ENCODE assay signal across 8 cellular contexts in genomic region chr9:35656841-35657326, GRCh38. TPM values are rescaled to one million over a fixed set of nuclear protein-coding genes. Genes with fewer than 3 reads are reported as not detected.
DNase-seq lines count a peak whose midpoint lies in the region; ATAC-seq and TF ChIP-seq lines count a peak whose summit lies in the region.

No MANE protein-coding gene starts in this region.

- H3K4me3 ChIP-seq in SK-N-SH (ENCODE audit: low read depth in 2 of 2, low read length in 1 of 2) (peak overlapping the region; percentile 42 to 56), adrenal gland (peak overlapping the region in 1 of 4 donors; percentile 46), kidney epithelial cell (ENCODE audit: low read depth, low read length) (peak overlapping the region; percentile 46), suprapubic skin (peak overlapping the region; percentile 83)

- POLR2A ChIA-PET in SK-N-SH (lab: Yijun Ruan, JAX), result interaction anchor here (2.2 to 3.8 kb wide), 2 partner anchors 10 to 76 kb away, joined by 11 to 20 read pairs; partner anchors contain the start of genes CREB3 and TLN1

- CTCF ChIA-PET in SK-N-SH (lab: Yijun Ruan, JAX), result interaction anchor here (0.7 to 6.0 kb wide), 18 partner anchors 9 to 577 kb away, joined by 3 to 86 read pairs (median 8); partner anchors contain the start of genes CD72, CREB3, FANCG and TLN1

- H4K20me1 ChIP-seq in SK-N-SH (ENCODE audit: insufficient read depth), result no peaks in the 10 kb centered on the region

- peaks cover 16% of the 10 kb centered on the region for H3F3A ChIP-seq in SK-N-SH (replicated peaks; ENCODE audit: insufficient read depth)

- H3K9me2 ChIP-seq in SK-N-SH, result no peaks in the 10 kb centered on the region

- TF ChIP-seq CTCF in SK-N-SH (IDR thresholded peaks at IDR 0.05) (no peak), adrenal gland (IDR thresholded peaks at IDR 0.05) (no peak), kidney epithelial cell (IDR thresholded peaks at IDR 0.05; ENCODE audit: insufficient read depth, low read length, poor library complexity, severe bottlenecking) (no peak), suprapubic skin (IDR thresholded peaks at IDR 0.05) (no peak)

- peak overlapping the region; percentile 61; the same call in 1 of the 2 replicates for H3K9ac ChIP-seq in SK-N-SH

- H3K27ac ChIP-seq in SK-N-SH (ENCODE audit: low read depth in 2 of 2, low read length in 1 of 2) (peak overlapping the region; percentile 70 to 97), adrenal gland (peak overlapping the region; percentile 80 to 97 (median 95)), suprapubic skin (peak overlapping the region; percentile 98)

- TF ChIP-seq POLR2A in adrenal gland (IDR thresholded peaks at IDR 0.05) (no peak), suprapubic skin (IDR thresholded peaks at IDR 0.05) (no peak)

- intact Hi-C loops in adrenal gland (cut with DNase I), result no loop called here

- TF ChIP-seq EP300 in SK-N-SH (IDR thresholded peaks at IDR 0.05; ENCODE audit: borderline replicate concordance in 1 of 2, low read depth in 1 of 2, low read length in 1 of 2), result no peak
- TF ChIP-seq EP300 in suprapubic skin (IDR thresholded peaks at IDR 0.05), result no peak

- peaks cover 0 to 12% of the 10 kb centered on the region in 2 experiments; a peak in 1 of 4 replicates for H3K4me1 ChIP-seq in SK-N-SH (ENCODE audit: control insufficient read depth in 1 of 2, insufficient read depth in 2 of 2, low read depth in 1 of 2, low read length in 1 of 2)
- peaks cover 6 to 41% of the 10 kb centered on the region in 2 donors for H3K4me1 ChIP-seq in adrenal gland (replicated peaks in 1 of 2)
- peaks cover 47% of the 10 kb centered on the region for H3K4me1 ChIP-seq in suprapubic skin

- no peak for TF ChIP-seq RAD21 in SK-N-SH (IDR thresholded peaks at IDR 0.05; ENCODE audit: low read length)

- peaks cover 22% of the 10 kb centered on the region for H3K79me2 ChIP-seq in SK-N-SH (ENCODE audit: insufficient read depth)

- H3K27me3 ChIP-seq in SK-N-SH (ENCODE audit: insufficient read depth) (no peaks in the 10 kb centered on the region), adrenal gland (no peaks in the 10 kb centered on the region), kidney epithelial cell (ENCODE audit: control insufficient read depth, insufficient read depth, low read length) (no peaks in the 10 kb centered on the region), suprapubic skin (no peaks in the 10 kb centered on the region)

- peaks cover 0 to 5% of the 10 kb centered on the region in 2 experiments for H3K36me3 ChIP-seq in SK-N-SH (replicated peaks in 1 of 2; ENCODE audit: control insufficient read depth in 1 of 2, insufficient read depth in 2 of 2, low read length in 1 of 2)
- H3K36me3 ChIP-seq in adrenal gland (replicated peaks in 1 of 2), result peaks cover 0 to 4% of the 10 kb centered on the region in 2 donors
- H3K36me3 ChIP-seq in kidney epithelial cell (ENCODE audit: control insufficient read depth, insufficient read depth, low read length), result peaks cover 2% of the 10 kb centered on the region
- H3K36me3 ChIP-seq in suprapubic skin, result peaks cover 4% of the 10 kb centered on the region

- H3K4me2 ChIP-seq in SK-N-SH, result peak overlapping the region; percentile 72

- DNase-seq in SK-N-SH (no peak), adrenal gland (peak in 1 of 7 donors; percentile 49), kidney epithelial cell (ENCODE audit: low read depth) (no peak), suprapubic skin (ENCODE audit: low spot score in 2 of 2) (no peak), NCI-H187 treated with DMSO at 0.1 percent for 48 hours (lab: John Stamatoyannopoulos, UW) (no peak), SHP77 (lab: John Stamatoyannopoulos, UW) (no peak), LoVo (ENCODE audit: low spot score) (no peak)

- WGBS in SK-N-SH (ENCODE audit: low lambda C conversion rate), result 41% methylated on average over 14 of the region's 14 CpGs
- WGBS in adrenal gland, 4 donors, result 23 to 39% (median 28%) methylated on average over 14 of the region's 14 CpGs
- 26% methylated on average over 14 of the region's 14 CpGs for WGBS in suprapubic skin

- peak overlapping the region; percentile 70 for H2AFZ ChIP-seq in SK-N-SH (ENCODE audit: low read depth)

- H3K9me3 ChIP-seq in SK-N-SH, result no peaks in the 10 kb centered on the region
- no peaks in the 10 kb centered on the region for H3K9me3 ChIP-seq in adrenal gland (replicated peaks in 1 of 3)
- H3K9me3 ChIP-seq in suprapubic skin, result no peaks in the 10 kb centered on the region

- ATAC-seq in SK-N-SH treated with all-trans-retinoic acid at 6 μM for 48 hours, result no peak

TF ChIP-seq in SK-N-SH, 30 proteins besides CTCF, POLR2A, EP300 and RAD21 (continues in another document):
- no peak for TF ChIP-seq TAF1 (IDR thresholded peaks at IDR 0.05; ENCODE audit: borderline replicate concordance, low read depth, low read length)
- no peak for TF ChIP-seq GABPA (IDR thresholded peaks at IDR 0.05; ENCODE audit: low read depth)
- TF ChIP-seq, protein P1, sequence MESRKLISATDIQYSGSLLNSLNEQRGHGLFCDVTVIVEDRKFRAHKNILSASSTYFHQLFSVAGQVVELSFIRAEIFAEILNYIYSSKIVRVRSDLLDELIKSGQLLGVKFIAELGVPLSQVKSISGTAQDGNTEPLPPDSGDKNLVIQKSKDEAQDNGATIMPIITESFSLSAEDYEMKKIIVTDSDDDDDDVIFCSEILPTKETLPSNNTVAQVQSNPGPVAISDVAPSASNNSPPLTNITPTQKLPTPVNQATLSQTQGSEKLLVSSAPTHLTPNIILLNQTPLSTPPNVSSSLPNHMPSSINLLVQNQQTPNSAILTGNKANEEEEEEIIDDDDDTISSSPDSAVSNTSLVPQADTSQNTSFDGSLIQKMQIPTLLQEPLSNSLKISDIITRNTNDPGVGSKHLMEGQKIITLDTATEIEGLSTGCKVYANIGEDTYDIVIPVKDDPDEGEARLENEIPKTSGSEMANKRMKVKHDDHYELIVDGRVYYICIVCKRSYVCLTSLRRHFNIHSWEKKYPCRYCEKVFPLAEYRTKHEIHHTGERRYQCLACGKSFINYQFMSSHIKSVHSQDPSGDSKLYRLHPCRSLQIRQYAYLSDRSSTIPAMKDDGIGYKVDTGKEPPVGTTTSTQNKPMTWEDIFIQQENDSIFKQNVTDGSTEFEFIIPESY (IDR thresholded peaks at IDR 0.05; ENCODE audit: borderline replicate concordance, low read depth), result no peak

TF ChIP-seq in SK-N-SH treated with all-trans-retinoic acid at 6 μM for 48 hours, 23 proteins besides CTCF, POLR2A, EP300 and RAD21 (continues in another document):
- TF ChIP-seq ARNTL (CRISPR knock-in tag; IDR thresholded peaks at IDR 0.05; ENCODE audit: borderline replicate concordance, low read depth), result no peak
- TF ChIP-seq CSRNP3 (CRISPR knock-in tag; IDR thresholded peaks at IDR 0.05), result no peak
- TF ChIP-seq TOX (CRISPR knock-in tag; IDR thresholded peaks at IDR 0.05; ENCODE audit: borderline replicate concordance), result no peak

RNA-seq across cellular contexts. Expression of gene RMRP, which starts 0.9 kb away (rescaled TPM):
- polyA plus RNA-seq in SK-N-SH (2012; rRNA removed) (64.9 and 157 TPM in 2 replicates), adrenal gland (1,000 to 10,000 TPM in 2 of 3 donors, not detected in 1; 1,807 to 2,186 TPM)
- polyA plus RNA-seq in SK-N-SH (2012; cell fraction: cytosol; rRNA removed), result not detected in 2 replicates
- 125 TPM in 1 of 2 replicates, not detected in the other for polyA plus RNA-seq in SK-N-SH (2012; cell fraction: nucleus; rRNA removed)
- total RNA-seq in adrenal gland (over 10,000 TPM in 4 of 8 donors, 1,000 to 10,000 TPM in 3, 100 to 1,000 TPM in 1; 885 to 23,366 (median 13,049) TPM), kidney epithelial cell (1,522 and 7,636 TPM in 2 replicates), suprapubic skin (over 10,000 TPM in 2 of 4 donors, 1,000 to 10,000 TPM in 2; 1,246 to 15,173 (median 11,383) TPM)

RNA-seq across cellular contexts. Expression of gene CCDC107, which starts 1.2 kb away (rescaled TPM):
- polyA plus RNA-seq in SK-N-SH (2012; rRNA removed), result 20.9 and 22.0 TPM in 2 replicates
- 18.4 and 19.9 TPM in 2 replicates for polyA plus RNA-seq in SK-N-SH (2012; cell fraction: cytosol; rRNA removed)
- 23.6 and 25.8 TPM in 2 replicates for polyA plus RNA-seq in SK-N-SH (2012; cell fraction: nucleus; rRNA removed)
- 10 to 100 TPM; 27.9 to 55.0 (median 39.8) TPM for total RNA-seq in adrenal gland
- 100 to 1,000 TPM in 2 of 3 donors, 10 to 100 TPM in 1; 53.6 to 198 (median 169) TPM for polyA plus RNA-seq in adrenal gland
- total RNA-seq in kidney epithelial cell, result 14.0 and 21.1 TPM in 2 replicates
- 10 to 100 TPM in 1 of 4 donors, 1 to 10 TPM in 3; 5.0 to 13.2 (median 9.6) TPM for total RNA-seq in suprapubic skin

RNA-seq across cellular contexts. Expression of gene SIT1, which starts 6.2 kb away (rescaled TPM):
- not detected in 2 replicates for polyA plus RNA-seq in SK-N-SH (2012; rRNA removed)
- not detected in 2 replicates for polyA plus RNA-seq in SK-N-SH (2012; cell fraction: cytosol; rRNA removed)
- polyA plus RNA-seq in SK-N-SH (2012; cell fraction: nucleus; rRNA removed), result not detected in 2 replicates
- 1 to 10 TPM in 4 of 8 donors, under 1 TPM in 3, not detected in 1; 0.25 to 2.1 (median 1.1) TPM for total RNA-seq in adrenal gland
- polyA plus RNA-seq in adrenal gland, result 1 to 10 TPM in 1 of 3 donors, under 1 TPM in 1, not detected in 1; 0.37 to 1.0 TPM
- not detected in 2 replicates for total RNA-seq in kidney epithelial cell
- total RNA-seq in suprapubic skin, result 1 to 10 TPM in 1 of 4 donors, not detected in 3; 2.9 TPM

RNA-seq across cellular contexts. Expression of gene ARHGEF39, which starts 8.1 kb away (rescaled TPM):
- polyA plus RNA-seq in SK-N-SH (2012; rRNA removed) (4.9 and 5.2 TPM in 2 replicates), adrenal gland (1 to 10 TPM; 1.2 to 4.0 (median 1.5) TPM)
- 1.9 and 2.5 TPM in 2 replicates for polyA plus RNA-seq in SK-N-SH (2012; cell fraction: cytosol; rRNA removed)
- 18.4 and 21.3 TPM in 2 replicates for polyA plus RNA-seq in SK-N-SH (2012; cell fraction: nucleus; rRNA removed)
- total RNA-seq in adrenal gland (10 to 100 TPM in 1 of 8 donors, 1 to 10 TPM in 2, under 1 TPM in 5; 0.42 to 18.4 (median 0.95) TPM), kidney epithelial cell (0.62 and 1.2 TPM in 2 replicates), suprapubic skin (10 to 100 TPM in 1 of 4 donors, 1 to 10 TPM in 1, under 1 TPM in 2; 0.34 to 11.3 (median 1.9) TPM)

RNA-seq across cellular contexts. Expression of gene CA9, which starts 16.8 kb away (rescaled TPM):
- polyA plus RNA-seq in SK-N-SH (2012; rRNA removed) (0.99 and 1.4 TPM in 2 replicates), adrenal gland (1 to 10 TPM in 2 of 3 donors, under 1 TPM in 1; 0.31 to 1.4 (median 1.3) TPM)
- 0.50 and 1.1 TPM in 2 replicates for polyA plus RNA-seq in SK-N-SH (2012; cell fraction: cytosol; rRNA removed)
- polyA plus RNA-seq in SK-N-SH (2012; cell fraction: nucleus; rRNA removed), result 0.95 and 1.0 TPM in 2 replicates
- total RNA-seq in adrenal gland (10 to 100 TPM in 1 of 8 donors, 1 to 10 TPM in 4, under 1 TPM in 3; 0.28 to 13.7 (median 1.6) TPM), kidney epithelial cell (0.04 and 0.27 TPM in 2 replicates), suprapubic skin (1 to 10 TPM in 3 of 4 donors, not detected in 1; 2.1 to 5.7 (median 2.8) TPM)
